In the genomic region with DNA sequence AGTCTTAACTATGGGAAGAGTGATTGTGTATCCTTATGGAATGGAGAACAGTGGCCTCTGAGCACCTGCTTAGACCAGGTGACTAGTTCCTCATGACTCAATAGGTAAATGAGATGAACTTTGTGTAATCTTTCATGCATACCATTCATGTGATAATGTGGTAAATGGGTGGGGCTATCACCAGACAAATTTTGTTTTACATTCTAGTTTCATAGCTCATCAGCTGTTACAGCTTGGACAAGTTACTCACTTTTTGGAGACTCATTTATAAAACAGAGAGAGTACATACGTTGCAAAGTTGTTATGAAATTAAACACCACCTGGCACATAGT, we compare ENCODE assay signal across 10 cellular contexts.
DNase-seq lines count a peak whose midpoint lies in the region; ATAC-seq lines count a peak whose summit lies in the region.
"Had no signal": no experiment of that assay in that cellular context is flagged by ENCODE, and none has a peak within 500 bp of the region (broad histone marks: within the 10 kb centered on the region; RNA-seq: fewer than 3 reads in every experiment).

No MANE protein-coding gene starts in this region.

- intact Hi-C loops in dendritic cell treated with granulocyte-macrophage colony-stimulating factor and Interleukin-4, amounts not matched to agents 40 ng/mL and 50 ng/mL, for 4 days (cut with micrococcal nuclease), result no loop called here
- intact Hi-C loops in Right ventricle myocardium superior (cut with DNase I), result no loop called here

- H3K27me3 Mint-ChIP-seq in dendritic cell treated with granulocyte-macrophage colony-stimulating factor and Interleukin-4, amounts not matched to agents 40 ng/mL and 50 ng/mL, for 4 days, result no peaks in the 10 kb centered on the region

- ATAC-seq in GM19328 (IDR thresholded peaks at IDR 0.05; ENCODE audit: unreplicated experiment), result peak; percentile 42
- ATAC-seq in HG03103 (IDR thresholded peaks at IDR 0.05; ENCODE audit: low read depth, unreplicated experiment), result peak; percentile 41
- no peak for ATAC-seq in Right ventricle myocardium superior (ENCODE audit: poor library complexity)

- peaks cover 56% of the 10 kb centered on the region for H3K4me1 Mint-ChIP-seq in dendritic cell treated with granulocyte-macrophage colony-stimulating factor and Interleukin-4, amounts not matched to agents 40 ng/mL and 50 ng/mL, for 4 days (ENCODE audit: low read depth)

- DNase-seq in AG08395 (ENCODE audit: low spot score) (peak; percentile 40), NCI-H82 treated with DMSO at 0.1 percent for 48 hours (lab: John Stamatoyannopoulos, UW; ENCODE audit: unreplicated experiment) (no peak), Right ventricle myocardium superior (no peak), NCI-H2196 (lab: John Stamatoyannopoulos, UW; ENCODE audit: unreplicated experiment) (no peak)
- DNase-seq in stimulated activated CD4-positive, alpha-beta T cell treated with anti-CD3 and anti-CD28 coated beads, Interleukin-4, amount 100 ng/mL, for 4 hours, result no peak
- DNase-seq: activated CD4-positive, CD25-positive, alpha-beta regulatory T cell treated with anti-CD3 and anti-CD28 coated beads, Interleukin-2, amount 50 U/mL, for 72 hours; NCI-H524 treated with DMSO at 0.1 percent for 48 hours had no signal

- no peak overlapping the region for H3K4me3 Mint-ChIP-seq in dendritic cell treated with granulocyte-macrophage colony-stimulating factor and Interleukin-4, amounts not matched to agents 40 ng/mL and 50 ng/mL, for 4 days

- no peaks in the 10 kb centered on the region for H3K36me3 Mint-ChIP-seq in dendritic cell treated with granulocyte-macrophage colony-stimulating factor and Interleukin-4, amounts not matched to agents 40 ng/mL and 50 ng/mL, for 4 days (ENCODE audit: low read depth)

- peak overlapping the region; percentile 57 for H3K27ac Mint-ChIP-seq in dendritic cell treated with granulocyte-macrophage colony-stimulating factor and Interleukin-4, amounts not matched to agents 40 ng/mL and 50 ng/mL, for 4 days

- H3K9me3 Mint-ChIP-seq in dendritic cell treated with granulocyte-macrophage colony-stimulating factor and Interleukin-4, amounts not matched to agents 40 ng/mL and 50 ng/mL, for 4 days, result no peaks in the 10 kb centered on the region
